ENCODE assay signal across 7 cellular contexts in the genomic region with DNA sequence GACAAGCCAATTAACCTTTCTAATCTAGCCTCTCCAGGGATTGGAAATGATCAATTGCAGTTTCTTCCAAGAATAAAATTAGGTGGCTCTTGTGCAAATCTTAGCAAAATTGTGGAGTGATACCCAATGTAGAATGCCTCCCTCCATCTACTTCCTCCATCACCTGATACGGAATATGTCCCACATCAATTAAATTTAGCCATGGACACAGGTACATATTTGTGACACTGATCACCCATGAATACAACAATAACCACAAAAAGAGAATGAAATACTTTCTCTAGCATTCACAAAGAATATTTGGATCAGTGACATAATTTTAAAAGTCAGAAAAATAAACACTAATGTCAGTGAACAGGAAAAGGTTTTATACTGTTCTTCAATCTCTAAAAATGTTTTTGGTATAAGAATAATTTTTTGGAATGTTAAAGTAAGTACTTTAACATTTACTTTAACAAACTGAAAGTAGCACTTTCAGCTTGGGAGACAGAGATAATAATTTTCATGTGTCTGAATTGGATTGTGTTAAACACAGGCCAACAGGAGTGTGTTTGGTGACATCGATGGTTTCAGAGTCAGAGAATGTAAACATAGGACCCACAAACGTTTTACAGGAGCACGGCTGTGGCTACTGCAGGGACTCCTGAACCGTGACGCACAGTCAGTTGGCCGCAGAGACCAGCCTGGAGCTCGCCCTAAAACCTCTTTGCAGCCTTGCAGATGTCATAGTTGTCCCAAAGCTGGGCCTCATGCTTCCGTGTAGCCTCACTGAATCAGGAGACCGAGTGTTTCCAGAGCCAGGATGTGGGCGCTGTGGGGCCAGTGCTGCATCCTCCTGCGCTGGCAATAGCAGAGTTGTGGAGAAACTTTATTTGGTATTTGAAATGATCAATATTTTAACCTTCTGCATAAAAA. TPM values are rescaled to one million over a fixed set of nuclear protein-coding genes. Genes with fewer than 3 reads are reported as not detected.
DNase-seq lines count a peak whose midpoint lies in the region; ATAC-seq, FAIRE-seq and TF ChIP-seq lines count a peak whose summit lies in the region.

No MANE protein-coding gene starts in this region.

- H3K9me3 ChIP-seq in right cardiac atrium (ENCODE audit: control insufficient read depth, low read length), result no peaks in the 10 kb centered on the region
- no peaks in the 10 kb centered on the region for H3K9me3 ChIP-seq in colonic mucosa

- intact Hi-C loops in right cardiac atrium (cut with DNase I) (no loop called here), colonic mucosa (cut with DNase I) (no loop called here), posterior vena cava (cut with DNase I) (no loop called here)

- DNase-seq in RCC 7860 (ENCODE audit: low spot score) (peak; percentile 90), right cardiac atrium (peak in 1 of 3 donors; percentile 36), colonic mucosa (no peak), posterior vena cava (ENCODE audit: low spot score) (no peak), DMS79 (lab: John Stamatoyannopoulos, UW) (no peak)

- peak; percentile 94 for FAIRE-seq in RCC 7860 (lab: Jason Lieb, UNC)

- peak overlapping the region; percentile 37 for H3K27ac ChIP-seq in right cardiac atrium (ENCODE audit: low read length)
- no peak overlapping the region for H3K27ac ChIP-seq in colonic mucosa

- H3K27me3 ChIP-seq in right cardiac atrium (ENCODE audit: control insufficient read depth, insufficient read depth), result peaks cover 3% of the 10 kb centered on the region
- H3K27me3 ChIP-seq in colonic mucosa, result peaks cover 5% of the 10 kb centered on the region

- H3K4me1 ChIP-seq in right cardiac atrium (ENCODE audit: control insufficient read depth, insufficient read depth, low read length) (peaks cover 2% of the 10 kb centered on the region), colonic mucosa (no peaks in the 10 kb centered on the region)

- no peaks in the 10 kb centered on the region for H3K36me3 ChIP-seq in colonic mucosa

- TF ChIP-seq CTCF in colonic mucosa (IDR thresholded peaks at IDR 0.05), result no peak

- no peak overlapping the region for H3K9ac ChIP-seq in colonic mucosa (ENCODE audit: low read depth in 2 of 2, low read length in 2 of 2)

- no peak for TF ChIP-seq POLR2A in GM18505 (IDR thresholded peaks at IDR 0.05; ENCODE audit: borderline replicate concordance, extremely low read depth, insufficient read depth, insufficient read length)

- peak; percentile 95 for ATAC-seq in GM18505 (IDR thresholded peaks at IDR 0.05; ENCODE audit: unreplicated experiment)
- ATAC-seq in HG02588 (IDR thresholded peaks at IDR 0.05; ENCODE audit: unreplicated experiment), result peak; percentile 58
- ATAC-seq in right cardiac atrium, result peak; percentile 59 to 71

- 23% methylated on average over 12 of the region's 12 CpGs for WGBS in right cardiac atrium

- H3K4me3 ChIP-seq in right cardiac atrium (ENCODE audit: low read length) (no peak overlapping the region), colonic mucosa (no peak overlapping the region)

RNA-seq across cellular contexts. Expression of a gene that starts 7.2 kb away (rescaled TPM):
- total RNA-seq in right cardiac atrium, result 10 to 100 TPM; 51.5 to 92.0 (median 74.2) TPM
- 34.3 TPM for polyA plus RNA-seq in right cardiac atrium
- total RNA-seq in colonic mucosa, result under 1 TPM; 0.49 to 0.80 TPM
- 1 to 10 TPM; 2.0 to 3.0 TPM for total RNA-seq in posterior vena cava

Comparison
In these comparisons a context has a peak if more than half of its experiments do, and no peak if none do; other contexts are left out.
1. RNA of a gene that starts 7.2 kb away (total RNA-seq): 51.5 to 92.0 TPM in right cardiac atrium; 2.0 to 3.0 TPM in posterior vena cava and 0.49 to 0.80 TPM in colonic mucosa; every median in the first group is over 10 times any median in the second.
2. Peak in every context shown above with its lines, with median percentiles within 50 percentile points of each other: ATAC-seq.